8 cellular contexts compared by ENCODE assay signal in the genomic region with DNA sequence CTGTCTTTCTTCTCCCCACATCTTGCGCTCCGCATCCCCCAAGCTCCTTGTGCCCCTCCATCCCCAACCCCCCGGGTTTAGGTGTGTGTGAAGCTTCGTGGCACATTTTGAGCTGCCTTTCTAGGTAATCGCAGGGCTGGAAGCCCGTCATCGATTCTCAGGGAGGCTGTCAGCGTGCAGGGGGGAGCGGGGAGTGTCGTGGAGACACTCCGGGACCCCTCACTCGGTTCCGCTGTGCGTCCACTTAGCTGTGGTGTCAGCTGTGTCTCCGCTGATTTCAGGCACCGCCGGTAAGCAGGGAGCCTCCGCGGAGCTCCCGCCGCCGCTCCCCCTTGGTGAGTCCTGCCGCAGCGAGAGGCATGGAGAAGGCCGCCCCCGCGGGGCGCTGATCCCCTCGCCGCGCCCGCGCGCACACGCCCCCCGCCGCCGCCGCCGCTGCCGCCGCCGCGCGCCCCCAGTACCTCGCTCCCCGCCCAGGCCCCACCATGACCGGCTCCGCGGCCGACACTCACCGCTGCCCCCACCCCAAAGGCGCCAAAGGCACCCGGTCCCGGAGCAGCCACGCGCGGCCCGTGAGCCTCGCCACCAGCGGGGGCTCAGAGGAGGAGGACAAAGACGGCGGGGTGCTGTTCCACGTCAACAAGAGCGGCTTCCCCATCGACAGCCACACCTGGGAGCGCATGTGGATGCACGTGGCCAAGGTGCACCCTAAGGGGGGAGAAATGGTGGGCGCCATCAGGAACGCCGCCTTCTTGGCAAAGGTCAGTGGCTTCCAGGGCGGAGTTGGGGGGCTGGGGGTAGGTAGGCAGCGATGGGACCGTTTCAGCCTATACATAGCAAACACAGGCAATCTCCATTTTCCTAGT. TPM values are rescaled to one million over a fixed set of nuclear protein-coding genes. Genes with fewer than 3 reads are reported as not detected.
DNase-seq lines count a peak whose midpoint lies in the region; ATAC-seq and TF ChIP-seq lines count a peak whose summit lies in the region.

No MANE protein-coding gene starts in this region.

- no peak for ATAC-seq in activated CD8-positive, alpha-beta memory T cell treated with anti-CD3 and anti-CD28 coated beads, Interleukin-2, amount 10 ng/mL, durations not matched to agents 7 days and 5 days
- ATAC-seq in RWPE2 (ENCODE audit: low read depth) (no peak), psoas muscle (peak in 1 of 4 donors; percentile 41)

- H3K36me3 ChIP-seq in RWPE2 (ENCODE audit: low read depth) (no peaks in the 10 kb centered on the region), psoas muscle (ENCODE audit: insufficient read depth in 1 of 2, low read depth in 1 of 2) (no peaks in the 10 kb centered on the region)

- H3K27me3 ChIP-seq in RWPE2 (ENCODE audit: insufficient read depth, poor library complexity, severe bottlenecking) (peaks cover 8% of the 10 kb centered on the region), psoas muscle (ENCODE audit: insufficient read depth in 3 of 3, low read length in 2 of 3) (peaks cover 0 to 9% (median 0%) of the 10 kb centered on the region in 3 donors)

- H3K9me3 ChIP-seq in RWPE2 (ENCODE audit: severe bottlenecking) (no peaks in the 10 kb centered on the region), psoas muscle (no peaks in the 10 kb centered on the region)

- H3K4me1 Mint-ChIP-seq in activated CD8-positive, alpha-beta memory T cell treated with anti-CD3 and anti-CD28 coated beads, Interleukin-2, amount 10 ng/mL, durations not matched to agents 7 days and 5 days, result peaks cover 8% of the 10 kb centered on the region

- H3K4me3 ChIP-seq in RWPE2 (ENCODE audit: severe bottlenecking) (peak overlapping the region; percentile 32), fibroblast of pulmonary artery (replicated peaks; ENCODE audit: low read depth, low read length) (peak overlapping the region; percentile 57), psoas muscle (peak overlapping the region; percentile 71)

- DNase-seq in activated CD8-positive, alpha-beta memory T cell treated with anti-CD3 and anti-CD28 coated beads, Interleukin-2, amount 10 ng/mL, durations not matched to agents 7 days and 5 days, result no peak
- DNase-seq in activated CD8-positive, alpha-beta memory T cell treated with anti-CD3 and anti-CD28 coated beads for 24 hours, result no peak
- DNase-seq in RWPE2 (ENCODE audit: low spot score), result no peak
- DNase-seq in fibroblast of pulmonary artery (ENCODE audit: low read depth), result no peak
- DNase-seq in psoas muscle, result no peak
- DNase-seq in GM13977 (ENCODE audit: low spot score), result no peak
- DNase-seq in NK-92 treated with Interleukin-12 subunit alpha and Interleukin-12 subunit beta, amount 100 ng/mL, for 24 hours (lab: John Stamatoyannopoulos, UW), result no peak
- no peak for DNase-seq in UCSD-AML1 (lab: John Stamatoyannopoulos, UW; ENCODE audit: unreplicated experiment)

- no peaks in the 10 kb centered on the region for H3K4me1 ChIP-seq in RWPE2 (ENCODE audit: insufficient read depth, poor library complexity, severe bottlenecking)
- peaks cover 14% of the 10 kb centered on the region for H3K4me1 ChIP-seq in psoas muscle

- in situ Hi-C loops in GM13977 (cut with MboI; ENCODE audit: low pct_unique_long_range_greater_than_20kb, low sequenced_read_pairs, unreplicated experiment), result no loop called here

- intact Hi-C loops in psoas muscle (cut with DNase I), result no loop called here

- 3 to 7% (median 4%) methylated on average over 63 to 74 of the region's 74 CpGs for WGBS in psoas muscle, 3 donors

- CTCF ChIA-PET in activated CD8-positive, alpha-beta memory T cell treated with anti-CD3 and anti-CD28 coated beads, Interleukin-2, amount 10 ng/mL, durations not matched to agents 7 days and 5 days (lab: Charles Lee), result interaction anchor here (0.8 to 2.1 kb wide), 3 partner anchors 16 to 201 kb away, joined by 3 to 8 read pairs (median 3); no protein-coding TSS in a partner anchor

- H3K27ac Mint-ChIP-seq in activated CD8-positive, alpha-beta memory T cell treated with anti-CD3 and anti-CD28 coated beads, Interleukin-2, amount 10 ng/mL, durations not matched to agents 7 days and 5 days, result no peak overlapping the region

- H3K27ac ChIP-seq in RWPE2 (ENCODE audit: poor library complexity, severe bottlenecking) (no peak overlapping the region), psoas muscle (no peak overlapping the region)

- peak overlapping the region; percentile 70 for H3K4me3 Mint-ChIP-seq in activated CD8-positive, alpha-beta memory T cell treated with anti-CD3 and anti-CD28 coated beads, Interleukin-2, amount 10 ng/mL, durations not matched to agents 7 days and 5 days

- H3K9me3 Mint-ChIP-seq in activated CD8-positive, alpha-beta memory T cell treated with anti-CD3 and anti-CD28 coated beads, Interleukin-2, amount 10 ng/mL, durations not matched to agents 7 days and 5 days (ENCODE audit: low read depth), result no peaks in the 10 kb centered on the region

- H3K36me3 Mint-ChIP-seq in activated CD8-positive, alpha-beta memory T cell treated with anti-CD3 and anti-CD28 coated beads, Interleukin-2, amount 10 ng/mL, durations not matched to agents 7 days and 5 days, result no peaks in the 10 kb centered on the region

- H3K27me3 Mint-ChIP-seq in activated CD8-positive, alpha-beta memory T cell treated with anti-CD3 and anti-CD28 coated beads, Interleukin-2, amount 10 ng/mL, durations not matched to agents 7 days and 5 days, result peaks cover 76% of the 10 kb centered on the region

- TF ChIP-seq CTCF in RWPE2 (IDR thresholded peaks at IDR 0.05; ENCODE audit: poor library complexity, severe bottlenecking) (no peak), fibroblast of pulmonary artery (IDR thresholded peaks at IDR 0.05; ENCODE audit: low read length, missing control alignments) (no peak), psoas muscle (IDR thresholded peaks at IDR 0.05) (no peak), GM13977 (IDR thresholded peaks at IDR 0.05; ENCODE audit: extremely low read depth, insufficient read depth, missing control alignments) (no peak)

RNA-seq across cellular contexts. Expression of a gene that starts 0.9 kb away (rescaled TPM):
- total RNA-seq in activated CD8-positive, alpha-beta memory T cell treated with anti-CD3 and anti-CD28 coated beads, Interleukin-2, amount 10 ng/mL, durations not matched to agents 7 days and 5 days, result under 1 TPM; 0.73 to 0.79 TPM
- 1 to 10 TPM in 1 of 4 donors, under 1 TPM in 3; 0.16 to 1.6 (median 0.17) TPM for total RNA-seq in psoas muscle
- under 1 TPM; 0.09 to 0.39 (median 0.21) TPM for polyA plus RNA-seq in psoas muscle
